In the genomic region with DNA sequence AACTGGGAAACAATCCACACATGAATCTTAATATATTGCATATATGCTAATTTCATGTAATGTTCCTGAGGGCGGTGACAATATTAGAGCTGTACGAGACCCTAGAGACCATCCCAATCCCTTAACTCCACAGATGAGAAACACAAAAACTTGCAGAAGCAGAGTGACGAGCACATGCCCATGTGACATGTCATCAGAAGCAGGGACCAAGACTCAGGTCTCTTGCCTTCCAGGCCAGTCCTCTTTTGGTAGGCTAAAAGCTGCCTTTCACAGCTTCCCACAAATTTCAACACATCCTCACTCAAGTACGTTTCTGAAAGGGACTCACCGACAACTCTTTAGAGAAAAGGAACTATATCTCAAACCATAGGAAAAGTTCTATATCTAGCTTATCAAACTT, we compare ENCODE assay signal across 15 cellular contexts. TPM values are rescaled to one million over a fixed set of nuclear protein-coding genes. Genes with fewer than 3 reads are reported as not detected.
A peak's percentile ranks its signal among the peaks of the same experiment; 100 is the strongest.
DNase-seq lines count a peak whose midpoint lies in the region; ATAC-seq and TF ChIP-seq lines count a peak whose summit lies in the region.
"Had no signal": no experiment of that assay in that cellular context is flagged by ENCODE, and none has a peak within 500 bp of the region (broad histone marks: within the 10 kb centered on the region; RNA-seq: fewer than 3 reads in every experiment).

No MANE protein-coding gene starts in this region.

- intact Hi-C loops in CD14-positive monocyte (cut with micrococcal nuclease) = loop anchor here (5.0 kb wide), 2 partner anchors 33 to 87 kb away; no protein-coding TSS in a partner anchor
- intact Hi-C loops in activated CD4-positive, alpha-beta memory T cell treated with anti-CD3 and anti-CD28 coated beads for 36 hours (cut with micrococcal nuclease) = no loop called here
- intact Hi-C loops in activated CD4-positive, alpha-beta T cell treated with anti-CD3 and anti-CD28 coated beads, Interleukin-2, amount 10 ng/mL, durations not matched to agents 24 days and 14 days (cut with micrococcal nuclease) = no loop called here

- ATAC-seq in naive B cell (ENCODE audit: low read depth in 2 of 2) (no peak), HG03039 (IDR thresholded peaks at IDR 0.05; ENCODE audit: unreplicated experiment) (no peak)

- H3K4me1 Mint-ChIP-seq in CD14-positive monocyte (peaks cover 70% of the 10 kb centered on the region), naive B cell (peaks cover 58 to 96% (median 85%) of the 10 kb centered on the region in 3 donors)
- H3K4me1 Mint-ChIP-seq in activated CD4-positive, alpha-beta memory T cell treated with anti-CD3 and anti-CD28 coated beads for 36 hours (ENCODE audit: low read depth) = peaks cover 80% of the 10 kb centered on the region
- peaks cover 40% of the 10 kb centered on the region for H3K4me1 Mint-ChIP-seq in activated CD4-positive, alpha-beta T cell treated with anti-CD3 and anti-CD28 coated beads, Interleukin-2, amount 10 ng/mL, durations not matched to agents 24 days and 14 days

- H3K36me3 ChIP-seq in HEK293 (ENCODE audit: control insufficient read depth in 2 of 2, insufficient read depth in 1 of 2, low read length in 2 of 2) = peaks cover 0 to 2% of the 10 kb centered on the region in 2 experiments; a peak in 1 of 3 replicates

- no peak overlapping the region for H3K27ac ChIP-seq in HEK293 (ENCODE audit: extremely low read depth, low read depth, low read length)

- H3K36me3 Mint-ChIP-seq in CD14-positive monocyte (peaks cover 17 to 24% of the 10 kb centered on the region in 2 donors), naive B cell (no peaks in the 10 kb centered on the region)
- peaks cover 7% of the 10 kb centered on the region for H3K36me3 Mint-ChIP-seq in activated CD4-positive, alpha-beta memory T cell treated with anti-CD3 and anti-CD28 coated beads for 36 hours
- H3K36me3 Mint-ChIP-seq in activated CD4-positive, alpha-beta T cell treated with anti-CD3 and anti-CD28 coated beads, Interleukin-2, amount 10 ng/mL, durations not matched to agents 24 days and 14 days (ENCODE audit: low read depth) = peaks cover 20% of the 10 kb centered on the region

- H3K9me3 Mint-ChIP-seq in CD14-positive monocyte (no peaks in the 10 kb centered on the region), naive B cell (no peaks in the 10 kb centered on the region)
- no peaks in the 10 kb centered on the region for H3K9me3 Mint-ChIP-seq in activated CD4-positive, alpha-beta memory T cell treated with anti-CD3 and anti-CD28 coated beads for 36 hours
- no peaks in the 10 kb centered on the region for H3K9me3 Mint-ChIP-seq in activated CD4-positive, alpha-beta T cell treated with anti-CD3 and anti-CD28 coated beads, Interleukin-2, amount 10 ng/mL, durations not matched to agents 24 days and 14 days
- H3K9me3 Mint-ChIP-seq: HFFc6 had no signal

- POLR2A ChIA-PET in HEK293 (lab: Yijun Ruan, JAX) = interaction anchor here (1.4 kb wide), 1 partner anchor 11 kb away, joined by 4 read pairs; no protein-coding TSS in a partner anchor
- POLR2A ChIA-PET in activated CD4-positive, alpha-beta memory T cell treated with anti-CD3 and anti-CD28 coated beads for 36 hours (lab: Charles Lee) = interaction anchor here (0.9 kb wide), 1 partner anchor 11 kb away, joined by 3 read pairs; no protein-coding TSS in a partner anchor

- DNase-seq in CD14-positive monocyte (ENCODE audit: low spot score) = no peak
- peak; percentile 65 for DNase-seq in SKM-1 treated with dmso at 0.1 percent for 144 hours (lab: John Stamatoyannopoulos, UW; ENCODE audit: unreplicated experiment)
- no peak for DNase-seq in naive B cell
- no peak for DNase-seq in NCI-H1092 treated with DMSO at 0.1 percent for 48 hours (lab: John Stamatoyannopoulos, UW)
- DNase-seq in activated CD4-positive, alpha-beta memory T cell treated with anti-CD3 and anti-CD28 coated beads for 36 hours = no peak
- no peak for DNase-seq in activated CD4-positive, alpha-beta T cell treated with anti-CD3 and anti-CD28 coated beads, Interleukin-2, amount 10 ng/mL, durations not matched to agents 24 days and 14 days
- DNase-seq: activated CD4-positive, CD25-positive, alpha-beta regulatory T cell treated with anti-CD3 and anti-CD28 coated beads, Interleukin-2, amount 50 U/mL, for 72 hours; activated effector memory CD4-positive, alpha-beta T cell treated with Interleukin-2 at 50 U/mL for 16 hours; DMS 273 treated with DMSO at 0.1 percent for 48 hours; HFFc6; NCI-H187; NCI-H345; T1000 had no signal

- no peaks in the 10 kb centered on the region for H3K9me3 ChIP-seq in HEK293 (ENCODE audit: control insufficient read depth, insufficient read depth, low read depth, low read length)

- H3K27ac Mint-ChIP-seq in CD14-positive monocyte (peak overlapping the region; percentile 85 to 98 (median 89)), naive B cell (peak overlapping the region in 4 of 6 donors; percentile 47 to 76 (median 71))
- no peak overlapping the region for H3K27ac Mint-ChIP-seq in activated CD4-positive, alpha-beta memory T cell treated with anti-CD3 and anti-CD28 coated beads for 36 hours
- H3K27ac Mint-ChIP-seq in activated CD4-positive, alpha-beta T cell treated with anti-CD3 and anti-CD28 coated beads, Interleukin-2, amount 10 ng/mL, durations not matched to agents 24 days and 14 days = no peak overlapping the region
- H3K27ac Mint-ChIP-seq: HFFc6 had no signal

- H3K27me3 Mint-ChIP-seq in CD14-positive monocyte (ENCODE audit: low read depth in 3 of 3) = peaks cover 0 to 2% (median 0%) of the 10 kb centered on the region in 3 donors
- no peaks in the 10 kb centered on the region for H3K27me3 Mint-ChIP-seq in naive B cell
- no peaks in the 10 kb centered on the region for H3K27me3 Mint-ChIP-seq in activated CD4-positive, alpha-beta memory T cell treated with anti-CD3 and anti-CD28 coated beads for 36 hours
- no peaks in the 10 kb centered on the region for H3K27me3 Mint-ChIP-seq in activated CD4-positive, alpha-beta T cell treated with anti-CD3 and anti-CD28 coated beads, Interleukin-2, amount 10 ng/mL, durations not matched to agents 24 days and 14 days

- CTCF ChIA-PET in HEK293 (lab: Yijun Ruan, JAX) = interaction anchor here (1.6 kb wide), 1 partner anchor 18 kb away, joined by 5 read pairs; no protein-coding TSS in a partner anchor
- CTCF ChIA-PET in activated CD4-positive, alpha-beta memory T cell treated with anti-CD3 and anti-CD28 coated beads for 36 hours (lab: Charles Lee) = interaction anchor here (0.7 kb wide), 1 partner anchor 97 kb away, joined by 3 read pairs; the partner anchor contains the start of gene PPM1F

- H3K4me3 ChIP-seq in HEK293 (ENCODE audit: low read depth, low read length) = no peak overlapping the region

- H3K4me1 ChIP-seq in HEK293 (ENCODE audit: control insufficient read depth, insufficient read depth, low read length) = no peaks in the 10 kb centered on the region

- H3K4me3 Mint-ChIP-seq in CD14-positive monocyte (peak overlapping the region in 1 of 2 donors; percentile 49), naive B cell (peak overlapping the region in 2 of 8 donors; percentile 7 to 57)
- H3K4me3 Mint-ChIP-seq in activated CD4-positive, alpha-beta memory T cell treated with anti-CD3 and anti-CD28 coated beads for 36 hours = no peak overlapping the region
- no peak overlapping the region for H3K4me3 Mint-ChIP-seq in activated CD4-positive, alpha-beta T cell treated with anti-CD3 and anti-CD28 coated beads, Interleukin-2, amount 10 ng/mL, durations not matched to agents 24 days and 14 days
- H3K4me3 Mint-ChIP-seq: HFFc6 had no signal

- TF ChIP-seq CTCF in CD14-positive monocyte (IDR thresholded peaks at IDR 0.05) = no peak
- no peak for TF ChIP-seq CTCF in HEK293 (tag by site-specific recombination; IDR thresholded peaks at IDR 0.05)

TF ChIP-seq in HEK293, 187 proteins besides CTCF, POLR2A, EP300 and RAD21:
- TF ChIP-seq ZNF335 (tag by site-specific recombination; conservative IDR thresholded peaks at IDR 0.05) (peak; percentile 30), HOXD13 (CRISPR knock-in tag; IDR thresholded peaks at IDR 0.05; ENCODE audit: borderline replicate concordance) (no peak)

RNA-seq across cellular contexts. Expression of gene MAPK1, which starts 11.7 kb away (rescaled TPM):
- polyA plus RNA-seq in CD14-positive monocyte (100 to 1,000 TPM; 118 to 148 TPM), naive B cell (ENCODE audit: low read depth in 6 of 6) (100 to 1,000 TPM in 2 of 6 donors, 10 to 100 TPM in 4; 68.6 to 114 (median 93.2) TPM)
- 10 to 100 TPM; 70.2 to 75.6 TPM for total RNA-seq in activated CD4-positive, alpha-beta memory T cell treated with anti-CD3 and anti-CD28 coated beads for 36 hours
- total RNA-seq in activated CD4-positive, alpha-beta T cell treated with anti-CD3 and anti-CD28 coated beads, Interleukin-2, amount 10 ng/mL, durations not matched to agents 24 days and 14 days = 101 TPM in 2 replicates

Comparison
In these comparisons a context has a peak if more than half of its experiments do, and no peak if none do; other contexts are left out.
1. H3K27ac Mint-ChIP-seq: peak in CD14-positive monocyte (7 of 7) and naive B cell (4 of 6); none in activated CD4-positive, alpha-beta memory T cell treated with anti-CD3 and anti-CD28 coated beads for 36 hours (single experiment) and activated CD4-positive, alpha-beta T cell treated with anti-CD3 and anti-CD28 coated beads, Interleukin-2, amount 10 ng/mL, durations not matched to agents 24 days and 14 days (single experiment).
2. intact Hi-C loops: an anchor here in CD14-positive monocyte (5.0 kb wide); none called in activated CD4-positive, alpha-beta memory T cell treated with anti-CD3 and anti-CD28 coated beads for 36 hours and activated CD4-positive, alpha-beta T cell treated with anti-CD3 and anti-CD28 coated beads, Interleukin-2, amount 10 ng/mL, durations not matched to agents 24 days and 14 days.